ENCODE assay signal across 19 cellular contexts in the genomic region with DNA sequence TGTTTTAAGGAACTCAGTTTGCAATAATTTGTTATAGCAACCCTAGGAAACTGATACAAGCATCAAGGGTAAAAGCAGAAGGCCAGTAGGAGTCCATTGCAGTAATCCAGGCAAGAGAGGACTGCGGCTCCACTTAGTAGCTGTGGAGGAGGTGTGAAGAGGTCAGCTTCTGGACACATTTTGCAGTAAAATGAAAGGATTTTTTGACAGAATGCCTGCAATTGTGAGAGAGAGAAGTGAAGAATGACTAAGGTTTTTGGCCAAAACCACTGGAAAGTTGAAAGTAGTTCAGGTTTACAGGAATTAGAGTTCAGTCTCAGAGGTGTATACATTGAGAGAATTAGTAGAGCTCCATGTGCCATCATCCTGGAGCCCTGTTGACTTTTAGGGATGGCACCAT.
DNase-seq lines count a peak whose midpoint lies in the region; ATAC-seq lines count a peak whose summit lies in the region.
"Had no signal": no experiment of that assay in that cellular context is flagged by ENCODE, and none has a peak within 500 bp of the region (broad histone marks: within the 10 kb centered on the region; RNA-seq: fewer than 3 reads in every experiment).

No MANE protein-coding gene starts in this region.

- DNase-seq in OCI-M1 (lab: John Stamatoyannopoulos, UW) (peak; percentile 21), astrocyte of the hippocampus (ENCODE audit: low read depth, low spot score) (peak; percentile 44), iris pigment epithelial cell (ENCODE audit: low read depth) (peak; percentile 12)
- no peak for DNase-seq in stimulated activated CD4-positive, alpha-beta T cell treated with anti-CD3 and anti-CD28 coated beads, Interleukin-4, amount 100 ng/mL, for 1 hour
- no peak for DNase-seq in activated CD4-positive, alpha-beta T cell treated with anti-CD3 and anti-CD28 coated beads for 1 hour
- DNase-seq: 8988T; ACHN; AML-193; BE2C; Caco-2; CD4-positive, alpha-beta memory T cell; DMS153; DND-41; H9 had no signal

- ATAC-seq in HG03025 (IDR thresholded peaks at IDR 0.05; ENCODE audit: low FRiP score, unreplicated experiment) = no peak
- ATAC-seq in GM21526 (IDR thresholded peaks at IDR 0.05; ENCODE audit: low FRiP score, unreplicated experiment) = no peak
- ATAC-seq: A549, GM23338, HCT116 had no signal

Comparison
In these comparisons a context has a peak if more than half of its experiments do, and no peak if none do; other contexts are left out.
1. DNase-seq: peak in OCI-M1 (single experiment), astrocyte of the hippocampus (single experiment) and iris pigment epithelial cell (single experiment); none in stimulated activated CD4-positive, alpha-beta T cell treated with anti-CD3 and anti-CD28 coated beads, Interleukin-4, amount 100 ng/mL, for 1 hour (single experiment) and activated CD4-positive, alpha-beta T cell treated with anti-CD3 and anti-CD28 coated beads for 1 hour (single experiment).